In the genomic region with DNA sequence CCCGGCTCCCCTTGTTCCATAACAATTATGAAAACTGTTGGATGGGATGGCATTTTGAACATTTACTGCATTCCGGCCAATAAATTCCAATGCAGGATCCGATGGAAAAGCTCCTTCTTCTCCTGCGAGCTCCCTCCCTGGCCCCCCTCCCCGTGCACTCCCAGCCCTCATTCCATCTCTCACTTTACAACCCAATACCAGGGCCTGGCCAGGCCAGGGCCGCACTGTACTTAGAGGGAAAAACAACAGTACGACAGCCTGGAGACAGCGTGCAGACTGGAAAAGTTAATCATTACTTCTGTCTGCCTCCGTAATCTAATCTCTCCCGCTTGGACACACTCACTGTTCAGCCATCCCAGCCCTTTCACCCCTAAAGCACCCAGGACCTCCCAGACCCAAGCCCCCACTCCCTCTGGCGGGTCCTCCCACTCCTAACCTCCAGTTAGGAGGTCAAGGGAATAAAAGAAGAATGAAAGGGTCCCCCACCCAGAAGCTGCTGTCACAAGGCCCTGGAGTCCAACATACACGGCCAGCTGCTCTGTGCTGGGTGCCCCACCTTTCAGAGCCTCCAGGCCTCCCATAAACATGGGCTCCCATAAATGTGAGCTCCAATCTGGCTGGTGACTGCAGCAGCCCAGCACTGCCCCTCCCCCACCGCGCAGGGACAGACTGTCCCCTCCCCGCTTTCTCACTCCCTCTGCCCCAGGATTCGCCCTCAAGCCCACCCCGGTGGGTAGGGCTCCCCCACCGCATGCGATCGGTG, we compare ENCODE assay signal across 8 cellular contexts. TPM values are rescaled to one million over a fixed set of nuclear protein-coding genes. Genes with fewer than 3 reads are reported as not detected.
DNase-seq lines count a peak whose midpoint lies in the region; TF ChIP-seq lines count a peak whose summit lies in the region.

No MANE protein-coding gene starts in this region.

- intact Hi-C loops in adrenal gland (cut with DNase I), result no loop called here

- WGBS in adrenal gland, 4 donors, result 34 to 47% (median 40%) methylated on average over 16 to 20 of the region's 20 CpGs

- H3K9me3 ChIP-seq in adrenal gland (replicated peaks in 1 of 3), result no peaks in the 10 kb centered on the region

- H3K27ac Mint-ChIP-seq in T-helper 1 cell treated with Interleukin-12 subunit alpha and Interleukin-12 subunit beta and Interleukin-4 antibody, amounts not matched to agents 30 μg/mL and 1 μg/mL, for 36 hours, result peak overlapping the region; percentile 81

- H3K4me3 ChIP-seq in adrenal gland, result no peak overlapping the region

- H3K4me3 Mint-ChIP-seq in T-helper 1 cell treated with Interleukin-12 subunit alpha and Interleukin-12 subunit beta and Interleukin-4 antibody, amounts not matched to agents 30 μg/mL and 1 μg/mL, for 36 hours, result peak overlapping the region; percentile 82

- no peaks in the 10 kb centered on the region for H3K27me3 ChIP-seq in adrenal gland

- H3K4me1 ChIP-seq in adrenal gland (replicated peaks in 1 of 2), result peaks cover 89 to 95% of the 10 kb centered on the region in 2 donors

- H3K27me3 Mint-ChIP-seq in T-helper 1 cell treated with Interleukin-12 subunit alpha and Interleukin-12 subunit beta and Interleukin-4 antibody, amounts not matched to agents 30 μg/mL and 1 μg/mL, for 36 hours (ENCODE audit: low read depth), result no peaks in the 10 kb centered on the region

- peaks cover 90% of the 10 kb centered on the region for H3K4me1 Mint-ChIP-seq in T-helper 1 cell treated with Interleukin-12 subunit alpha and Interleukin-12 subunit beta and Interleukin-4 antibody, amounts not matched to agents 30 μg/mL and 1 μg/mL, for 36 hours (ENCODE audit: low read depth)

- no peaks in the 10 kb centered on the region for H3K36me3 ChIP-seq in adrenal gland (replicated peaks in 1 of 2)

- H3K27ac ChIP-seq in adrenal gland (peak overlapping the region in 4 of 5 donors; percentile 52 to 85 (median 66)), temporal lobe (ENCODE audit: low read depth, low read length) (peak overlapping the region; percentile 44)

- H3K9me3 Mint-ChIP-seq in T-helper 1 cell treated with Interleukin-12 subunit alpha and Interleukin-12 subunit beta and Interleukin-4 antibody, amounts not matched to agents 30 μg/mL and 1 μg/mL, for 36 hours, result no peaks in the 10 kb centered on the region

- TF ChIP-seq POLR2A in adrenal gland (IDR thresholded peaks at IDR 0.05), result no peak

- TF ChIP-seq CTCF in adrenal gland (IDR thresholded peaks at IDR 0.05), result no peak

- DNase-seq in T-helper 1 cell (no peak), adrenal gland (peak in 5 of 7 donors; percentile 37 to 65 (median 54)), kidney glomerular epithelial cell (lab: John Stamatoyannopoulos, UW) (peak; percentile 96), T-helper 9 cell (no peak)
- DNase-seq in stimulated activated CD4-positive, alpha-beta T cell treated with anti-CD3 and anti-CD28 coated beads, Interleukin-1b, Interleukin-23, amount 100 ng/mL, for 48 hours, result no peak
- DNase-seq in stimulated activated CD4-positive, alpha-beta T cell treated with anti-CD3 and anti-CD28 coated beads, Interleukin-4, amount 100 ng/mL, for 1 hour, result no peak

- H3K36me3 Mint-ChIP-seq in T-helper 1 cell treated with Interleukin-12 subunit alpha and Interleukin-12 subunit beta and Interleukin-4 antibody, amounts not matched to agents 30 μg/mL and 1 μg/mL, for 36 hours (ENCODE audit: low read depth), result peaks cover 21% of the 10 kb centered on the region

RNA-seq across cellular contexts. Expression of gene SMAD7, which starts 20.6 kb away (rescaled TPM):
- 10 to 100 TPM; 14.5 to 68.3 (median 25.5) TPM for total RNA-seq in adrenal gland
- polyA plus RNA-seq in adrenal gland, result 10 to 100 TPM in 1 of 3 donors, 1 to 10 TPM in 2; 6.1 to 12.6 (median 8.2) TPM
- total RNA-seq in temporal lobe, result 11.1 TPM

Comparison
In these comparisons a context has a peak if more than half of its experiments do, and no peak if none do; other contexts are left out.
1. DNase-seq: peak in adrenal gland (5 of 7) and kidney glomerular epithelial cell (single experiment); none in T-helper 1 cell (0 of 5), stimulated activated CD4-positive, alpha-beta T cell treated with anti-CD3 and anti-CD28 coated beads, Interleukin-1b, Interleukin-23, amount 100 ng/mL, for 48 hours (single experiment), T-helper 9 cell (single experiment) and stimulated activated CD4-positive, alpha-beta T cell treated with anti-CD3 and anti-CD28 coated beads, Interleukin-4, amount 100 ng/mL, for 1 hour (single experiment).